Comparison of ENCODE assay signal across 18 cellular contexts in the genomic region with DNA sequence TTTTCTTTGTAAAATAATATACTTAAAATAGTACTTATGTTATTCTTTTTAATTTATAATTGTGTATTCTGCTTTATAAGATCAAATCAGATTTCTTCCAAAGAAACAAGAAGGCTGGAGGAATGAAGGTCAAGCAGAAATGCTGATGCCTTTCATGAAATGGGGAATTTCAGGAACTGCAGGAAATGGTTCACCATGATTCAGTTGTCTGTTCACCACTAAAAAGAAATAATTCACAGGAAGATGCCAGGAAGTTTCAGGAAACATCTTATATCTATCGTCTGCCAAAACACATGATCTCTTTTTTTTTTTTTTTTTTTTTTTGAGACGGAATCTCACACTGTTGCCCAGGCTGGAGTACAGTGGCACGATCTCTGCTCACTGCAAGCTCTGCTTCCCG. TPM values are rescaled to one million over a fixed set of nuclear protein-coding genes. Genes with fewer than 3 reads are reported as not detected.
DNase-seq lines count a peak whose midpoint lies in the region; ATAC-seq and TF ChIP-seq lines count a peak whose summit lies in the region.
"Had no signal": no experiment of that assay in that cellular context is flagged by ENCODE, and none has a peak within 500 bp of the region (broad histone marks: within the 10 kb centered on the region; RNA-seq: fewer than 3 reads in every experiment).

No MANE protein-coding gene starts in this region.

- H3K4me2 ChIP-seq in GM23248 (ENCODE audit: unreplicated experiment) = no peak overlapping the region

- no peaks in the 10 kb centered on the region for H3K9me2 ChIP-seq in GM23248 (ENCODE audit: insufficient read depth)

- ATAC-seq in SK-N-SH treated with all-trans-retinoic acid at 6 μM for 48 hours = peak; percentile 12; the same call in 1 of the 3 replicates
- ATAC-seq: HCT116, K562 had no signal

- H3K9me3 ChIP-seq in GM23248 (ENCODE audit: low read depth) = no peaks in the 10 kb centered on the region

- no peak overlapping the region for H2AFZ ChIP-seq in GM23248

- no peak overlapping the region for H3K9ac ChIP-seq in GM23248

- DNase-seq in GM23248 (peak; percentile 44), epithelial cell of prostate (ENCODE audit: low read depth, low spot score) (no peak), lung microvascular endothelial cell (ENCODE audit: low read depth in 2 of 2) (peak; percentile 54 to 83), posterior cingulate gyrus (no peak), NCI-H69 (lab: John Stamatoyannopoulos, UW) (no peak), putamen (ENCODE audit: low spot score) (no peak), NOMO-1 (lab: John Stamatoyannopoulos, UW; ENCODE audit: unreplicated experiment in 2 of 2) (no peak)
- DNase-seq: CD8-positive, alpha-beta memory T cell; NCI-H1436 treated with DMSO at 0.1 percent for 48 hours; NCI-H2081 treated with DMSO at 0.1 percent for 48 hours; NCI-H2227 treated with DMSO at 0.1 percent for 48 hours; NCI-H526; NK-92 treated with Interleukin-12 subunit alpha and Interleukin-12 subunit beta, amount 100 ng/mL, for 24 hours; SHP77 treated with DMSO at 0.1 percent for 48 hours had no signal

- H3F3A ChIP-seq in GM23248 (ENCODE audit: insufficient read depth) = peaks cover 35% of the 10 kb centered on the region

- intact Hi-C loops in posterior cingulate gyrus (cut with DNase I) = no loop called here

- in situ Hi-C loops in GM23248 (cut with MboI) = no loop called here

- no peaks in the 10 kb centered on the region for H3K27me3 ChIP-seq in GM23248 (replicated peaks; ENCODE audit: insufficient read depth)

- H3K4me1 ChIP-seq in GM23248 (ENCODE audit: insufficient read depth) = peaks cover 28% of the 10 kb centered on the region

- H3K4me3 ChIP-seq in GM23248 = no peak overlapping the region
- H3K4me3 ChIP-seq: K562 had no signal

- no peaks in the 10 kb centered on the region for H3K36me3 ChIP-seq in GM23248 (ENCODE audit: low read depth)

- H3K27ac ChIP-seq in GM23248 (no peak overlapping the region), epithelial cell of prostate (peak overlapping the region; percentile 99)

- WGBS in GM23248 (ENCODE audit: low coverage in 1 of 2, low lambda C conversion rate in 2 of 2, missing lambda C conversion rate in 2 of 2), 2 experiments = 30 to 56% methylated on average over 2 to 4 of the region's 4 CpGs

- H4K20me1 ChIP-seq in GM23248 (ENCODE audit: insufficient read depth) = no peaks in the 10 kb centered on the region

- H3K79me2 ChIP-seq in GM23248 (ENCODE audit: insufficient read depth) = no peaks in the 10 kb centered on the region

TF ChIP-seq in SK-N-SH treated with all-trans-retinoic acid at 6 μM for 48 hours, 23 proteins besides CTCF, POLR2A, EP300 and RAD21:
- TF ChIP-seq ZNF70 (CRISPR knock-in tag; IDR thresholded peaks at IDR 0.05) (no peak), TOX (CRISPR knock-in tag; IDR thresholded peaks at IDR 0.05; ENCODE audit: borderline replicate concordance) (no peak), ESRRG (CRISPR knock-in tag; IDR thresholded peaks at IDR 0.05) (no peak), ZFP30 (CRISPR knock-in tag; IDR thresholded peaks at IDR 0.05) (no peak), OSR1 (CRISPR knock-in tag; IDR thresholded peaks at IDR 0.05) (no peak), CSDC2 (CRISPR knock-in tag; IDR thresholded peaks at IDR 0.05) (no peak), PPARA (CRISPR knock-in tag; IDR thresholded peaks at IDR 0.05; ENCODE audit: borderline replicate concordance) (no peak), ISL1 (CRISPR knock-in tag; IDR thresholded peaks at IDR 0.05) (no peak), BACH2 (CRISPR knock-in tag; IDR thresholded peaks at IDR 0.05; ENCODE audit: borderline replicate concordance) (no peak), ZNF565 (CRISPR knock-in tag; conservative IDR thresholded peaks at IDR 0.05; ENCODE audit: low read depth) (no peak), SNAI2 (CRISPR knock-in tag; IDR thresholded peaks at IDR 0.05) (no peak)
- TF ChIP-seq, protein P1, sequence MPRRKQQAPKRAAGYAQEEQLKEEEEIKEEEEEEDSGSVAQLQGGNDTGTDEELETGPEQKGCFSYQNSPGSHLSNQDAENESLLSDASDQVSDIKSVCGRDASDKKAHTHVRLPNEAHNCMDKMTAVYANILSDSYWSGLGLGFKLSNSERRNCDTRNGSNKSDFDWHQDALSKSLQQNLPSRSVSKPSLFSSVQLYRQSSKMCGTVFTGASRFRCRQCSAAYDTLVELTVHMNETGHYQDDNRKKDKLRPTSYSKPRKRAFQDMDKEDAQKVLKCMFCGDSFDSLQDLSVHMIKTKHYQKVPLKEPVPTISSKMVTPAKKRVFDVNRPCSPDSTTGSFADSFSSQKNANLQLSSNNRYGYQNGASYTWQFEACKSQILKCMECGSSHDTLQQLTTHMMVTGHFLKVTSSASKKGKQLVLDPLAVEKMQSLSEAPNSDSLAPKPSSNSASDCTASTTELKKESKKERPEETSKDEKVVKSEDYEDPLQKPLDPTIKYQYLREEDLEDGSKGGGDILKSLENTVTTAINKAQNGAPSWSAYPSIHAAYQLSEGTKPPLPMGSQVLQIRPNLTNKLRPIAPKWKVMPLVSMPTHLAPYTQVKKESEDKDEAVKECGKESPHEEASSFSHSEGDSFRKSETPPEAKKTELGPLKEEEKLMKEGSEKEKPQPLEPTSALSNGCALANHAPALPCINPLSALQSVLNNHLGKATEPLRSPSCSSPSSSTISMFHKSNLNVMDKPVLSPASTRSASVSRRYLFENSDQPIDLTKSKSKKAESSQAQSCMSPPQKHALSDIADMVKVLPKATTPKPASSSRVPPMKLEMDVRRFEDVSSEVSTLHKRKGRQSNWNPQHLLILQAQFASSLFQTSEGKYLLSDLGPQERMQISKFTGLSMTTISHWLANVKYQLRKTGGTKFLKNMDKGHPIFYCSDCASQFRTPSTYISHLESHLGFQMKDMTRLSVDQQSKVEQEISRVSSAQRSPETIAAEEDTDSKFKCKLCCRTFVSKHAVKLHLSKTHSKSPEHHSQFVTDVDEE (CRISPR knock-in tag; IDR thresholded peaks at IDR 0.05) = no peak
- TF ChIP-seq, protein P2, sequence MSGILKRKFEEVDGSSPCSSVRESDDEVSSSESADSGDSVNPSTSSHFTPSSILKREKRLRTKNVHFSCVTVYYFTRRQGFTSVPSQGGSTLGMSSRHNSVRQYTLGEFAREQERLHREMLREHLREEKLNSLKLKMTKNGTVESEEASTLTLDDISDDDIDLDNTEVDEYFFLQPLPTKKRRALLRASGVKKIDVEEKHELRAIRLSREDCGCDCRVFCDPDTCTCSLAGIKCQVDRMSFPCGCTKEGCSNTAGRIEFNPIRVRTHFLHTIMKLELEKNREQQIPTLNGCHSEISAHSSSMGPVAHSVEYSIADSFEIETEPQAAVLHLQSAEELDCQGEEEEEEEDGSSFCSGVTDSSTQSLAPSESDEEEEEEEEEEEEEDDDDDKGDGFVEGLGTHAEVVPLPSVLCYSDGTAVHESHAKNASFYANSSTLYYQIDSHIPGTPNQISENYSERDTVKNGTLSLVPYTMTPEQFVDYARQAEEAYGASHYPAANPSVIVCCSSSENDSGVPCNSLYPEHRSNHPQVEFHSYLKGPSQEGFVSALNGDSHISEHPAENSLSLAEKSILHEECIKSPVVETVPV (CRISPR knock-in tag; IDR thresholded peaks at IDR 0.05) = no peak
- TF ChIP-seq, protein P3, sequence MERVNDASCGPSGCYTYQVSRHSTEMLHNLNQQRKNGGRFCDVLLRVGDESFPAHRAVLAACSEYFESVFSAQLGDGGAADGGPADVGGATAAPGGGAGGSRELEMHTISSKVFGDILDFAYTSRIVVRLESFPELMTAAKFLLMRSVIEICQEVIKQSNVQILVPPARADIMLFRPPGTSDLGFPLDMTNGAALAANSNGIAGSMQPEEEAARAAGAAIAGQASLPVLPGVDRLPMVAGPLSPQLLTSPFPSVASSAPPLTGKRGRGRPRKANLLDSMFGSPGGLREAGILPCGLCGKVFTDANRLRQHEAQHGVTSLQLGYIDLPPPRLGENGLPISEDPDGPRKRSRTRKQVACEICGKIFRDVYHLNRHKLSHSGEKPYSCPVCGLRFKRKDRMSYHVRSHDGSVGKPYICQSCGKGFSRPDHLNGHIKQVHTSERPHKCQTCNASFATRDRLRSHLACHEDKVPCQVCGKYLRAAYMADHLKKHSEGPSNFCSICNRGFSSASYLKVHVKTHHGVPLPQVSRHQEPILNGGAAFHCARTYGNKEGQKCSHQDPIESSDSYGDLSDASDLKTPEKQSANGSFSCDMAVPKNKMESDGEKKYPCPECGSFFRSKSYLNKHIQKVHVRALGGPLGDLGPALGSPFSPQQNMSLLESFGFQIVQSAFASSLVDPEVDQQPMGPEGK (CRISPR knock-in tag; IDR thresholded peaks at IDR 0.05; ENCODE audit: borderline replicate concordance) = no peak

RNA-seq across cellular contexts. Expression of a gene that starts 15.7 kb away (rescaled TPM):
- not detected in 2 replicates for total RNA-seq in GM23248 (2014; rRNA removed; shearing (Covaris generic))
- polyA plus RNA-seq in GM23248 (2016; fragmentation: Nextera tagmentation; extraction: Ambion mirVana) = not detected in 2 replicates
- not detected in 2 replicates for total RNA-seq in lung microvascular endothelial cell
- total RNA-seq: CD8-positive, alpha-beta memory T cell; K562 had no signal
- polyA plus RNA-seq: BJ; CD8-positive, alpha-beta memory T cell; K562 had no signal

Comparison
In these comparisons a context has a peak if more than half of its experiments do, and no peak if none do; other contexts are left out.
1. DNase-seq: peak in GM23248 (single experiment) and lung microvascular endothelial cell (2 of 2); none in epithelial cell of prostate (single experiment), posterior cingulate gyrus (0 of 10), NCI-H69 (single experiment), putamen (single experiment) and NOMO-1 (0 of 2).